ENCODE assay signal across 39 cellular contexts in the genomic region with DNA sequence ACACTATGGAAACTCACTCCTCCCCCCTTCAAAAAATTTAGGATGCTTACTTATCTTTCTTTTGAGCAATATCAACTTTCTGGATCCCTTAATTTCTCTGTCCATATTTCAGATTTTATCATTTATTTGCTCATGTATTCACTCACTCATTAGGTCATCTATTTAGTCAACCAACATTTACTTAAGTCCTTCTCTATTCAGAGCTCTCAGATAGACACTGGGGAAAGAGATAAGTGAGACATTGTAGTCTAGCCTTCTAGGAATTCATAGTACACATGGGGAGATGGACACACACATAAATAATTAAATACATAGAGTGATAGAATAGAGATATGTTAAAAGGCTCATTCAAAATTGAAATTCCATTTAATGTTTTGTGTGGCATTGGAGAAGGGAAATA. TPM values are rescaled to one million over a fixed set of nuclear protein-coding genes. Genes with fewer than 3 reads are reported as not detected.
"Had no signal": no experiment of that assay in that cellular context is flagged by ENCODE, and none has a peak within 500 bp of the region (broad histone marks: within the 10 kb centered on the region; RNA-seq: fewer than 3 reads in every experiment).

No MANE protein-coding gene starts in this region.

- DNase-seq: activated CD4-positive, alpha-beta memory T cell treated with anti-CD3 and anti-CD28 coated beads for 36 hours; activated CD4-positive, alpha-beta T cell treated with anti-CD3 and anti-CD28 coated beads for 36 hours; activated CD4-positive, alpha-beta T cell treated with anti-CD3 and anti-CD28 coated beads, Interleukin-2, amount 10 ng/mL, durations not matched to agents 24 days and 14 days; activated CD4-positive, CD25-positive, alpha-beta regulatory T cell; activated CD4-positive, CD25-positive, alpha-beta regulatory T cell treated with anti-CD3 and anti-CD28 coated beads, Interleukin-2, amount 50 U/mL, for 72 hours; activated CD8-positive, alpha-beta memory T cell treated with anti-CD3 and anti-CD28 coated beads, Interleukin-2, amount 10 ng/mL, durations not matched to agents 7 days and 5 days; activated CD8-positive, alpha-beta memory T cell treated with anti-CD3 and anti-CD28 coated beads, Interleukin-2, amount 50 U/mL, for 4 hours; activated CD8-positive, alpha-beta T cell treated with anti-CD3 and anti-CD28 coated beads, Interleukin-2, amount 10 ng/mL, durations not matched to agents 7 days and 5 days; activated gamma-delta T cell; activated naive CD4-positive, alpha-beta T cell; activated naive CD4-positive, alpha-beta T cell treated with anti-CD3 and anti-CD28 coated beads, Interleukin-2, amount 10 ng/mL, durations not matched to agents 7 days and 5 days; activated naive CD8-positive, alpha-beta T cell treated with anti-CD3 and anti-CD28 coated beads, Interleukin-2, amount 10 ng/mL, durations not matched to agents 7 days and 5 days; activated T-cell treated with anti-CD3 and anti-CD28 coated beads, Interleukin-2, amount 50 U/mL, for 1 hour; activated T-cell treated with anti-CD3 and anti-CD28 coated beads, Interleukin-2, amount 50 U/mL, for 48 hours; amniotic stem cell; anterior cingulate cortex; brain microvascular endothelial cell; cortex of kidney; dermis blood vessel endothelial cell; effector CD4-positive, alpha-beta T cell; effector memory CD8-positive, alpha-beta T cell; erythroblast; foreskin keratinocyte; heart right ventricle had no signal

- H2AFZ ChIP-seq: hepatocyte had no signal

- H3K27me3 ChIP-seq: brain microvascular endothelial cell, esophagus muscularis mucosa, gastroesophageal sphincter, heart right ventricle, hepatocyte had no signal

- H3K4me3 ChIP-seq: esophagus muscularis mucosa, gastroesophageal sphincter, heart right ventricle, hepatocyte had no signal

- H3K27me3 Mint-ChIP-seq: activated CD4-positive, alpha-beta memory T cell treated with anti-CD3 and anti-CD28 coated beads for 36 hours had no signal

- H3K9me3 ChIP-seq: esophagus muscularis mucosa, gastroesophageal sphincter, heart right ventricle had no signal

- ATAC-seq: activated CD4-positive, alpha-beta T cell treated with anti-CD3 and anti-CD28 coated beads for 36 hours; activated CD8-positive, alpha-beta memory T cell treated with anti-CD3 and anti-CD28 coated beads, Interleukin-2, amount 10 ng/mL, durations not matched to agents 7 days and 5 days; activated CD8-positive, alpha-beta T cell treated with anti-CD3 and anti-CD28 coated beads, Interleukin-2, amount 10 ng/mL, durations not matched to agents 7 days and 5 days; activated naive CD4-positive, alpha-beta T cell treated with anti-CD3 and anti-CD28 coated beads, Interleukin-2, amount 50 U/mL, for 72 hours; effector memory CD8-positive, alpha-beta T cell; foreskin keratinocyte; gastroesophageal sphincter; heart right ventricle had no signal

- H3K27ac ChIP-seq: brain microvascular endothelial cell, esophagus muscularis mucosa, foreskin keratinocyte, gastroesophageal sphincter, heart right ventricle, hepatocyte had no signal

- H3K27ac Mint-ChIP-seq: activated CD4-positive, alpha-beta memory T cell treated with anti-CD3 and anti-CD28 coated beads for 36 hours; activated CD4-positive, alpha-beta T cell treated with anti-CD3 and anti-CD28 coated beads for 36 hours; activated CD4-positive, alpha-beta T cell treated with anti-CD3 and anti-CD28 coated beads, Interleukin-2, amount 10 ng/mL, durations not matched to agents 24 days and 14 days; activated CD8-positive, alpha-beta memory T cell treated with anti-CD3 and anti-CD28 coated beads, Interleukin-2, amount 10 ng/mL, durations not matched to agents 7 days and 5 days; activated CD8-positive, alpha-beta T cell treated with anti-CD3 and anti-CD28 coated beads, Interleukin-2, amount 10 ng/mL, durations not matched to agents 7 days and 5 days; activated naive CD4-positive, alpha-beta T cell treated with anti-CD3 and anti-CD28 coated beads, Interleukin-2, amount 10 ng/mL, durations not matched to agents 7 days and 5 days; activated naive CD4-positive, alpha-beta T cell treated with anti-CD3 and anti-CD28 coated beads, Interleukin-2, amount 50 U/mL, for 72 hours; activated naive CD8-positive, alpha-beta T cell treated with anti-CD3 and anti-CD28 coated beads, Interleukin-2, amount 10 ng/mL, durations not matched to agents 7 days and 5 days; activated T-helper 1 cell treated with anti-CD3 and anti-CD28 coated beads, Interleukin-12 subunit alpha, Interleukin-12 subunit beta, Interleukin-2, Interleukin-4 antibody, amounts not matched to agents 30 ng/mL and 10 ng/mL and 1 ng/mL, durations not matched to agents 14 hours and 24 hours and 36 hours; activated T-helper 2 cell treated with anti-CD3 and anti-CD28 coated beads, Interferon-gamma antibody, Interleukin-2, Interleukin-4, amounts not matched to agents 10 μg/mL and 5 μg/mL and 100 μg/mL, durations not matched to agents 14 hours and 24 hours and 36 hours; effector memory CD8-positive, alpha-beta T cell had no signal

- H3K9me3 Mint-ChIP-seq: activated CD4-positive, alpha-beta memory T cell treated with anti-CD3 and anti-CD28 coated beads for 36 hours; activated CD4-positive, alpha-beta T cell treated with anti-CD3 and anti-CD28 coated beads, Interleukin-2, amount 10 ng/mL, durations not matched to agents 24 days and 14 days; activated naive CD4-positive, alpha-beta T cell treated with anti-CD3 and anti-CD28 coated beads, Interleukin-2, amount 10 ng/mL, durations not matched to agents 7 days and 5 days; activated naive CD4-positive, alpha-beta T cell treated with anti-CD3 and anti-CD28 coated beads, Interleukin-2, amount 50 U/mL, for 72 hours; activated naive CD8-positive, alpha-beta T cell treated with anti-CD3 and anti-CD28 coated beads, Interleukin-2, amount 10 ng/mL, durations not matched to agents 7 days and 5 days; activated T-helper 1 cell treated with anti-CD3 and anti-CD28 coated beads, Interleukin-12 subunit alpha, Interleukin-12 subunit beta, Interleukin-2, Interleukin-4 antibody, amounts not matched to agents 30 ng/mL and 10 ng/mL and 1 ng/mL, durations not matched to agents 14 hours and 24 hours and 36 hours; activated T-helper 2 cell treated with anti-CD3 and anti-CD28 coated beads, Interferon-gamma antibody, Interleukin-2, Interleukin-4, amounts not matched to agents 10 μg/mL and 5 μg/mL and 100 μg/mL, durations not matched to agents 14 hours and 24 hours and 36 hours; central memory CD8-positive, alpha-beta T cell; effector memory CD8-positive, alpha-beta T cell had no signal

- H3K36me3 ChIP-seq: brain microvascular endothelial cell, esophagus muscularis mucosa, gastroesophageal sphincter, heart right ventricle had no signal

- H3K4me1 Mint-ChIP-seq: activated CD4-positive, alpha-beta T cell treated with anti-CD3 and anti-CD28 coated beads for 36 hours; activated CD4-positive, alpha-beta T cell treated with anti-CD3 and anti-CD28 coated beads, Interleukin-2, amount 10 ng/mL, durations not matched to agents 24 days and 14 days; activated CD8-positive, alpha-beta memory T cell treated with anti-CD3 and anti-CD28 coated beads, Interleukin-2, amount 10 ng/mL, durations not matched to agents 7 days and 5 days; activated naive CD4-positive, alpha-beta T cell treated with anti-CD3 and anti-CD28 coated beads, Interleukin-2, amount 10 ng/mL, durations not matched to agents 7 days and 5 days; activated naive CD8-positive, alpha-beta T cell treated with anti-CD3 and anti-CD28 coated beads, Interleukin-2, amount 10 ng/mL, durations not matched to agents 7 days and 5 days; central memory CD8-positive, alpha-beta T cell had no signal

- H3K4me3 Mint-ChIP-seq: activated CD4-positive, alpha-beta memory T cell treated with anti-CD3 and anti-CD28 coated beads for 36 hours; activated CD4-positive, alpha-beta T cell treated with anti-CD3 and anti-CD28 coated beads for 36 hours; activated CD4-positive, alpha-beta T cell treated with anti-CD3 and anti-CD28 coated beads, Interleukin-2, amount 10 ng/mL, durations not matched to agents 24 days and 14 days; activated CD8-positive, alpha-beta memory T cell treated with anti-CD3 and anti-CD28 coated beads, Interleukin-2, amount 10 ng/mL, durations not matched to agents 7 days and 5 days; activated CD8-positive, alpha-beta T cell treated with anti-CD3 and anti-CD28 coated beads, Interleukin-2, amount 10 ng/mL, durations not matched to agents 7 days and 5 days; activated naive CD4-positive, alpha-beta T cell treated with anti-CD3 and anti-CD28 coated beads, Interleukin-2, amount 10 ng/mL, durations not matched to agents 7 days and 5 days; activated naive CD8-positive, alpha-beta T cell treated with anti-CD3 and anti-CD28 coated beads, Interleukin-2, amount 10 ng/mL, durations not matched to agents 7 days and 5 days; activated T-helper 1 cell treated with anti-CD3 and anti-CD28 coated beads, Interleukin-12 subunit alpha, Interleukin-12 subunit beta, Interleukin-2, Interleukin-4 antibody, amounts not matched to agents 30 ng/mL and 10 ng/mL and 1 ng/mL, durations not matched to agents 14 hours and 24 hours and 36 hours; central memory CD8-positive, alpha-beta T cell; effector memory CD8-positive, alpha-beta T cell had no signal

- H3K79me2 ChIP-seq: hepatocyte had no signal

- H3K4me2 ChIP-seq: hepatocyte had no signal

- H3K36me3 Mint-ChIP-seq: activated CD4-positive, alpha-beta memory T cell treated with anti-CD3 and anti-CD28 coated beads for 36 hours; activated CD8-positive, alpha-beta memory T cell treated with anti-CD3 and anti-CD28 coated beads, Interleukin-2, amount 10 ng/mL, durations not matched to agents 7 days and 5 days; activated naive CD4-positive, alpha-beta T cell treated with anti-CD3 and anti-CD28 coated beads, Interleukin-2, amount 10 ng/mL, durations not matched to agents 7 days and 5 days; activated naive CD4-positive, alpha-beta T cell treated with anti-CD3 and anti-CD28 coated beads, Interleukin-2, amount 50 U/mL, for 72 hours; activated naive CD8-positive, alpha-beta T cell treated with anti-CD3 and anti-CD28 coated beads, Interleukin-2, amount 10 ng/mL, durations not matched to agents 7 days and 5 days had no signal

- H3K4me1 ChIP-seq: esophagus muscularis mucosa, foreskin keratinocyte, gastroesophageal sphincter, heart right ventricle had no signal

- FAIRE-seq: astrocyte, bronchial epithelial cell, colon had no signal

RNA-seq across cellular contexts. Expression of a gene that starts 9.2 kb away (rescaled TPM):
- total RNA-seq: activated CD4-positive, alpha-beta memory T cell treated with anti-CD3 and anti-CD28 coated beads for 36 hours; activated CD4-positive, alpha-beta T cell treated with anti-CD3 and anti-CD28 coated beads for 36 hours; activated CD4-positive, alpha-beta T cell treated with anti-CD3 and anti-CD28 coated beads, Interleukin-2, amount 10 ng/mL, durations not matched to agents 24 days and 14 days; activated CD8-positive, alpha-beta memory T cell treated with anti-CD3 and anti-CD28 coated beads for 36 hours; activated CD8-positive, alpha-beta memory T cell treated with anti-CD3 and anti-CD28 coated beads, Interleukin-2, amount 10 ng/mL, durations not matched to agents 7 days and 5 days; activated CD8-positive, alpha-beta T cell treated with anti-CD3 and anti-CD28 coated beads, Interleukin-2, amount 10 ng/mL, durations not matched to agents 7 days and 5 days; activated naive CD4-positive, alpha-beta T cell treated with anti-CD3 and anti-CD28 coated beads, Interleukin-2, amount 50 U/mL, for 72 hours; activated naive CD8-positive, alpha-beta T cell treated with anti-CD3 and anti-CD28 coated beads, Interleukin-2, amount 10 ng/mL, durations not matched to agents 7 days and 5 days; activated T-helper 1 cell treated with anti-CD3 and anti-CD28 coated beads, Interleukin-12 subunit alpha, Interleukin-12 subunit beta, Interleukin-2, Interleukin-4 antibody, amounts not matched to agents 30 ng/mL and 10 ng/mL and 1 ng/mL, durations not matched to agents 14 hours and 24 hours and 36 hours; activated T-helper 2 cell treated with anti-CD3 and anti-CD28 coated beads, Interferon-gamma antibody, Interleukin-2, Interleukin-4, amounts not matched to agents 10 μg/mL and 5 μg/mL and 100 μg/mL, durations not matched to agents 14 hours and 24 hours and 36 hours; astrocyte; bronchial epithelial cell; cardiac septum; chondrocyte; dermis blood vessel endothelial cell; esophagus muscularis mucosa; foreskin keratinocyte; gastroesophageal sphincter; glomerular endothelial cell; heart right ventricle had no signal
- polyA plus RNA-seq: adipose tissue, foreskin keratinocyte, heart right ventricle had no signal
